ENCODE assay signal across 32 cellular contexts in the genomic region with DNA sequence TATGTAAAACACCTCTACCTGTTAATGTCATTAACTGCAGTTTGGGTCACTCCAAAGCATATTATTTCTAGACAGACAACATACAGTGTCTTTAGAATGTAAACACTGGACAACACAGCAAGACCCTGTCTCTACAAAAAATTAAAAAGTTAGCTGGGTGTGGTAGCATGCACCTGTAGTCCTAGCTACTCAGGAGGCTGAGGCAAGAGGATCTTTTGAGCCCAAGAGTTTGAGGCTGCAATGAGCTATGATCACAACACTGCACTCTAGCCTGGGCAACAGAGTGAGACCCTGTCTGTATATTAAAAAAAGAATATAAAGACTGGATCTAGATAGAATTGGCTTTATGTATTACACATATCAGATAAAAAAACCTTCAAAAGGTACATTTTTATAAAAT. TPM values are rescaled to one million over a fixed set of nuclear protein-coding genes. Genes with fewer than 3 reads are reported as not detected.
"Had no signal": no experiment of that assay in that cellular context is flagged by ENCODE, and none has a peak within 500 bp of the region (broad histone marks: within the 10 kb centered on the region; RNA-seq: fewer than 3 reads in every experiment).

No MANE protein-coding gene starts in this region.

- H3K27me3 ChIP-seq: MG63 had no signal

- H3K36me3 ChIP-seq: MG63 had no signal

- H3K4me3 ChIP-seq: MG63 had no signal

- DNase-seq: Karpas-422, Kasumi-1, MG63, MM.1S, MV-4-11, NCI-H1092, NCI-H1092 treated with DMSO at 0.1 percent for 48 hours, NCI-H1105, NCI-H1105 treated with DMSO at 0.1 percent for 48 hours, NCI-H1417 treated with DMSO at 0.1 percent for 48 hours, NCI-H1436, NCI-H1436 treated with DMSO at 0.1 percent for 48 hours, NCI-H1694, NCI-H1694 treated with DMSO at 0.1 percent for 48 hours, NCI-H187, NCI-H187 treated with DMSO at 0.1 percent for 48 hours, NCI-H1930, NCI-H2029, NCI-H2081, NCI-H2081 treated with DMSO at 0.1 percent for 48 hours, NCI-H2107, NCI-H2227 treated with DMSO at 0.1 percent for 48 hours, NCI-H226, NCI-H345, NCI-H446, NCI-H446 treated with DMSO at 0.1 percent for 48 hours, NCI-H510A, NCI-H510A treated with DMSO at 0.1 percent for 48 hours, NCI-H524, NCI-H524 treated with DMSO at 0.1 percent for 48 hours had no signal

- H3K9me3 ChIP-seq: MG63 had no signal

RNA-seq across cellular contexts. Expression of a gene that starts 20.0 kb away (rescaled TPM):
- total RNA-seq: M059J, NCI-H460 had no signal
